27 cellular contexts compared by ENCODE assay signal in genomic region chr18:31652355-31652754, GRCh38. TPM values are rescaled to one million over a fixed set of nuclear protein-coding genes. Genes with fewer than 3 reads are reported as not detected.
DNase-seq lines count a peak whose midpoint lies in the region; ATAC-seq and TF ChIP-seq lines count a peak whose summit lies in the region.
"Had no signal": no experiment of that assay in that cellular context is flagged by ENCODE, and none has a peak within 500 bp of the region (broad histone marks: within the 10 kb centered on the region; RNA-seq: fewer than 3 reads in every experiment).

No MANE protein-coding gene starts in this region.

- H3K27me3 Mint-ChIP-seq in H9 (ENCODE audit: low read depth) (no peaks in the 10 kb centered on the region), activated B cell treated with CpG ODN at 0.5 μM for 24 hours (peaks cover 5% of the 10 kb centered on the region)
- H3K27me3 Mint-ChIP-seq in stimulated activated memory B cell treated with anti-CD40 and anti-IgM and Interleukin-4, amounts not matched to agents 10 μg/mL and 1 μg/mL and 100 μg/mL, for 72 hours = peaks cover 29% of the 10 kb centered on the region

- no CpG with 5 or more reads among the region's 9 CpGs for WGBS in H9 (ENCODE audit: extremely low coverage, insufficient read length, low lambda C conversion rate)

- H3K4me3 Mint-ChIP-seq in H9 (no peak overlapping the region), activated B cell treated with CpG ODN at 0.5 μM for 24 hours (no peak overlapping the region)
- no peak overlapping the region for H3K4me3 Mint-ChIP-seq in stimulated activated memory B cell treated with anti-CD40 and anti-IgM and Interleukin-4, amounts not matched to agents 10 μg/mL and 1 μg/mL and 100 μg/mL, for 72 hours
- H3K4me3 Mint-ChIP-seq: activated CD4-positive, alpha-beta T cell treated with anti-CD3 and anti-CD28 coated beads, Interleukin-2, amount 10 ng/mL, durations not matched to agents 24 days and 14 days; activated naive CD8-positive, alpha-beta T cell treated with anti-CD3 and anti-CD28 coated beads, Interleukin-2, amount 50 U/mL, for 24 hours; activated T-cell treated with anti-CD3 and anti-CD28 coated beads, Interleukin-2, amount 50 U/mL, for 24 hours; mesothelial cell of epicardium; naive thymus-derived CD4-positive, alpha-beta T cell had no signal

- H3K27ac Mint-ChIP-seq in H9 (peak overlapping the region; percentile 3 to 30 (median 24); a peak in 4 of 7 replicates), activated B cell treated with CpG ODN at 0.5 μM for 24 hours (peak overlapping the region; percentile 6)
- peak overlapping the region; percentile 1 for H3K27ac Mint-ChIP-seq in stimulated activated memory B cell treated with anti-CD40 and anti-IgM and Interleukin-4, amounts not matched to agents 10 μg/mL and 1 μg/mL and 100 μg/mL, for 72 hours
- H3K27ac Mint-ChIP-seq: activated CD4-positive, alpha-beta T cell treated with anti-CD3 and anti-CD28 coated beads, Interleukin-2, amount 10 ng/mL, durations not matched to agents 24 days and 14 days; activated naive CD8-positive, alpha-beta T cell treated with anti-CD3 and anti-CD28 coated beads, Interleukin-2, amount 50 U/mL, for 24 hours; activated T-cell treated with anti-CD3 and anti-CD28 coated beads, Interleukin-2, amount 50 U/mL, for 24 hours; naive thymus-derived CD4-positive, alpha-beta T cell had no signal

- H2BK5ac ChIP-seq in H9 (ENCODE audit: insufficient read length, low read length) = no peak overlapping the region

- H3K18ac ChIP-seq in H9 (ENCODE audit: insufficient read length, low read depth, low read length) = no peak overlapping the region

- H2AFZ ChIP-seq in H9 (ENCODE audit: low read length) = no peak overlapping the region

- H4K8ac ChIP-seq in H9 (replicated peaks; ENCODE audit: insufficient read length, low read depth, low read length) = no peak overlapping the region

- H3K27ac ChIP-seq in DOHH2 (ENCODE audit: low read depth, low read length) = no peak overlapping the region
- no peak overlapping the region for H3K27ac ChIP-seq in H9 (ENCODE audit: insufficient read length, low read depth, low read length)
- H3K27ac ChIP-seq: C4-2B, RWPE1, VCaP had no signal

- H3K4me2 ChIP-seq in DOHH2 (ENCODE audit: low read length) (peak overlapping the region; percentile 20; the same call in 1 of the 2 replicates), H9 (ENCODE audit: insufficient read depth, insufficient read length, low read length) (no peak overlapping the region)

- no peaks in the 10 kb centered on the region for H4K20me1 ChIP-seq in DOHH2 (ENCODE audit: control insufficient read depth, insufficient read depth, low read depth, low read length)
- no peaks in the 10 kb centered on the region for H4K20me1 ChIP-seq in H9 (ENCODE audit: control insufficient read depth, insufficient read depth, insufficient read length)

- H3K9ac ChIP-seq in H9 (ENCODE audit: extremely low read depth, insufficient read length, low read length) = no peak overlapping the region

- no peak overlapping the region for H3K23ac ChIP-seq in H9 (ENCODE audit: insufficient read length, low read depth, low read length)

- H3K9me3 Mint-ChIP-seq in H9 (no peaks in the 10 kb centered on the region; a peak in 1 of 5 replicates), activated B cell treated with CpG ODN at 0.5 μM for 24 hours (no peaks in the 10 kb centered on the region)
- no peaks in the 10 kb centered on the region for H3K9me3 Mint-ChIP-seq in stimulated activated memory B cell treated with anti-CD40 and anti-IgM and Interleukin-4, amounts not matched to agents 10 μg/mL and 1 μg/mL and 100 μg/mL, for 72 hours
- H3K9me3 Mint-ChIP-seq: activated CD4-positive, alpha-beta T cell treated with anti-CD3 and anti-CD28 coated beads, Interleukin-2, amount 10 ng/mL, durations not matched to agents 24 days and 14 days; activated naive CD8-positive, alpha-beta T cell treated with anti-CD3 and anti-CD28 coated beads, Interleukin-2, amount 50 U/mL, for 24 hours; activated T-cell treated with anti-CD3 and anti-CD28 coated beads, Interleukin-2, amount 50 U/mL, for 24 hours; mesothelial cell of epicardium; naive thymus-derived CD4-positive, alpha-beta T cell had no signal

- no peak overlapping the region for H3K4ac ChIP-seq in H9 (ENCODE audit: low read depth, low read length)

- H3K9me2 ChIP-seq in DOHH2 (replicated peaks; ENCODE audit: control insufficient read depth, low read length) = no peaks in the 10 kb centered on the region

- intact Hi-C loops in activated B cell treated with CpG ODN at 0.5 μM for 24 hours (cut with micrococcal nuclease) = no loop called here
- intact Hi-C loops in left colon (cut with DNase I, micrococcal nuclease) = no loop called here

- H4K91ac ChIP-seq in H9 (ENCODE audit: insufficient read length, low read depth, low read length) = no peak overlapping the region

- no peak overlapping the region for H2BK20ac ChIP-seq in H9 (ENCODE audit: low read depth, low read length, poor library complexity, severe bottlenecking)

- H3K79me1 ChIP-seq in H9 (ENCODE audit: insufficient read depth, low read depth, low read length, poor library complexity, severe bottlenecking) = peaks cover 8% of the 10 kb centered on the region

- H3K79me2 ChIP-seq in DOHH2 (ENCODE audit: control insufficient read depth, low read length) (no peaks in the 10 kb centered on the region), H9 (ENCODE audit: insufficient read depth, low read length) (0 out of 2 replicates have a peak, but pooled peaks cover 2% of the 10 kb centered on the region)

- no peaks in the 10 kb centered on the region for H3K9me3 ChIP-seq in DOHH2 (ENCODE audit: control insufficient read depth, insufficient read depth, low read length)
- H3K9me3 ChIP-seq in H9 (ENCODE audit: control insufficient read depth, low read depth, low read length) = no peaks in the 10 kb centered on the region

- H3K56ac ChIP-seq in H9 (ENCODE audit: insufficient read length, low read depth, low read length) = no peak overlapping the region

- POLR2A ChIA-PET in activated B cell treated with CpG ODN at 0.5 μM for 24 hours (lab: Charles Lee) = no interaction called here

- no peak overlapping the region for H3K4me3 ChIP-seq in DOHH2 (ENCODE audit: low read length)

- no peak overlapping the region for H2BK15ac ChIP-seq in H9 (ENCODE audit: low read depth, low read length)

- peaks cover 19 to 23% (median 22%) of the 10 kb centered on the region in 3 experiments for H3K36me3 Mint-ChIP-seq in H9 (ENCODE audit: insufficient read depth in 1 of 3, low read depth in 3 of 3)
- H3K36me3 Mint-ChIP-seq in activated B cell treated with CpG ODN at 0.5 μM for 24 hours (ENCODE audit: low read depth) = no peaks in the 10 kb centered on the region
- H3K36me3 Mint-ChIP-seq in stimulated activated memory B cell treated with anti-CD40 and anti-IgM and Interleukin-4, amounts not matched to agents 10 μg/mL and 1 μg/mL and 100 μg/mL, for 72 hours = no peaks in the 10 kb centered on the region
- H3K36me3 Mint-ChIP-seq: naive thymus-derived CD4-positive, alpha-beta T cell had no signal

- no peaks in the 10 kb centered on the region for H3K23me2 ChIP-seq in H9 (ENCODE audit: insufficient read length, low read depth, low read length, poor library complexity, severe bottlenecking)

- no peak overlapping the region for H2AK5ac ChIP-seq in H9 (ENCODE audit: insufficient read length, low read length)

- no peak overlapping the region for H2BK120ac ChIP-seq in H9 (ENCODE audit: low read depth, low read length, poor library complexity, severe bottlenecking)

- CTCF ChIA-PET in activated B cell treated with CpG ODN at 0.5 μM for 24 hours (lab: Charles Lee) = no interaction called here

- H3K14ac ChIP-seq in H9 (ENCODE audit: insufficient read depth, low read length) = no peak overlapping the region

- peaks cover 31 to 42% of the 10 kb centered on the region in 2 experiments for H3K4me1 Mint-ChIP-seq in H9
- H3K4me1 Mint-ChIP-seq in activated B cell treated with CpG ODN at 0.5 μM for 24 hours = peaks cover 30% of the 10 kb centered on the region
- peaks cover 15% of the 10 kb centered on the region for H3K4me1 Mint-ChIP-seq in stimulated activated memory B cell treated with anti-CD40 and anti-IgM and Interleukin-4, amounts not matched to agents 10 μg/mL and 1 μg/mL and 100 μg/mL, for 72 hours

- no peaks in the 10 kb centered on the region for H3K27me3 ChIP-seq in DOHH2 (ENCODE audit: control insufficient read depth, low read length)
- H3K27me3 ChIP-seq in H9 (ENCODE audit: insufficient read depth, low read length) = no peaks in the 10 kb centered on the region

- ATAC-seq in activated B cell treated with CpG ODN at 0.5 μM for 24 hours (ENCODE audit: low read depth) (no peak), left colon (no peak)
- peak; percentile 6 for ATAC-seq in stimulated activated memory B cell treated with anti-CD40 and anti-IgM and Interleukin-4, amounts not matched to agents 10 μg/mL and 1 μg/mL and 100 μg/mL, for 72 hours
- ATAC-seq: activated naive CD8-positive, alpha-beta T cell treated with anti-CD3 and anti-CD28 coated beads, Interleukin-2, amount 50 U/mL, for 24 hours; HCT116; naive thymus-derived CD4-positive, alpha-beta T cell; SK-N-SH treated with all-trans-retinoic acid at 6 μM for 48 hours had no signal

- no peak overlapping the region for H4K5ac ChIP-seq in H9 (ENCODE audit: insufficient read length, low read depth, low read length)

- H3K36me3 ChIP-seq in DOHH2 (ENCODE audit: control insufficient read depth, low read length) = no peaks in the 10 kb centered on the region

- H3F3A ChIP-seq in DOHH2 (ENCODE audit: control insufficient read depth, insufficient read depth) = no peaks in the 10 kb centered on the region

- peaks cover 14% of the 10 kb centered on the region for H3K4me1 ChIP-seq in DOHH2 (ENCODE audit: control insufficient read depth, low read length)
- H3K4me1 ChIP-seq in H9 (ENCODE audit: insufficient read depth, low read length) = peaks cover 6% of the 10 kb centered on the region

- TF ChIP-seq CTCF in DOHH2 (IDR thresholded peaks at IDR 0.05; ENCODE audit: low read depth, low read length, poor library complexity, severe bottlenecking) = no peak
- no peak for TF ChIP-seq CTCF in H9 (conservative IDR thresholded peaks at IDR 0.05)
- TF ChIP-seq CTCF in activated B cell treated with CpG ODN at 0.5 μM for 24 hours (IDR thresholded peaks at IDR 0.05) = no peak

- H3T11ph ChIP-seq in H9 (ENCODE audit: low read length) = no peak overlapping the region

- no peak overlapping the region for H2BK12ac ChIP-seq in H9 (ENCODE audit: insufficient read length, low read depth, low read length)

- DNase-seq in H9 (no peak), activated B cell treated with CpG ODN at 0.5 μM for 24 hours (no peak), left colon (no peak), dedifferentiated amniotic fluid mesenchymal stem cell (ENCODE audit: extremely low spot score) (no peak), germinal center (ENCODE audit: low spot score) (no peak)
- DNase-seq: activated CD4-positive, alpha-beta T cell treated with anti-CD3 and anti-CD28 coated beads, Interleukin-2, amount 10 ng/mL, durations not matched to agents 24 days and 14 days; activated gamma-delta T cell; activated naive CD8-positive, alpha-beta T cell treated with anti-CD3 and anti-CD28 coated beads, Interleukin-2, amount 50 U/mL, for 24 hours; activated T-cell treated with anti-CD3 and anti-CD28 coated beads, Interleukin-2, amount 50 U/mL, for 24 hours; EL; naive thymus-derived CD4-positive, alpha-beta T cell; NCI-H1092 treated with DMSO at 0.1 percent for 48 hours; NCI-H187; NCI-H2171 treated with DMSO at 0.1 percent for 48 hours; NCI-H524 treated with DMSO at 0.1 percent for 48 hours; NK-92 treated with Interleukin-12 subunit alpha and Interleukin-12 subunit beta, amount 100 ng/mL, for 24 hours; small intestine; stimulated activated CD4-positive, alpha-beta T cell treated with anti-CD3 and anti-CD28 coated beads, Interleukin-1b, Interleukin-23, amount 100 ng/mL, for 48 hours; trophoblast cell had no signal

RNA-seq across cellular contexts. Expression of gene B4GALT6, which starts 32.0 kb away (rescaled TPM):
- total RNA-seq in H9 (2021) (34.0 and 34.1 TPM in 2 replicates), activated B cell treated with CpG ODN at 0.5 μM for 24 hours (3.1 and 3.8 TPM in 2 replicates), left colon (1 to 10 TPM; 5.2 to 6.0 TPM)
